8 cellular contexts compared by ENCODE assay signal in genomic region chr1:50333595-50333974, GRCh38.
DNase-seq lines count a peak whose midpoint lies in the region; ATAC-seq lines count a peak whose summit lies in the region.

No MANE protein-coding gene starts in this region.

- peaks cover 12 to 13% of the 10 kb centered on the region in 2 donors for H3K27me3 ChIP-seq in duodenal mucosa (ENCODE audit: control insufficient read depth in 1 of 2, insufficient read depth in 2 of 2, low read length in 2 of 2)
- H3K27me3 ChIP-seq in mesenchymal stem cell (ENCODE audit: control insufficient read depth in 1 of 2, insufficient read depth in 1 of 2, low read length in 2 of 2): peaks cover 30 to 64% of the 10 kb centered on the region in 2 experiments

- no peak overlapping the region for H2BK12ac ChIP-seq in mesenchymal stem cell (ENCODE audit: low read length in 2 of 2)

- peak overlapping the region in 1 of 2 donors; percentile 28 for H3K9ac ChIP-seq in duodenal mucosa (ENCODE audit: low read depth in 1 of 2, low read length in 2 of 2)
- H3K9ac ChIP-seq in mesenchymal stem cell (ENCODE audit: low read length): peak overlapping the region; percentile 62

- no peak overlapping the region for H4K8ac ChIP-seq in mesenchymal stem cell (ENCODE audit: low read length)

- H3K18ac ChIP-seq in mesenchymal stem cell (ENCODE audit: low read depth in 1 of 2, low read length in 2 of 2): no peak overlapping the region

- peak; percentile 77 for ATAC-seq in GM21515 (IDR thresholded peaks at IDR 0.05; ENCODE audit: unreplicated experiment)

- no peak overlapping the region for H3K27ac ChIP-seq in duodenal mucosa (ENCODE audit: low read depth, low read length)
- H3K27ac ChIP-seq in mesenchymal stem cell (ENCODE audit: low read length, poor library complexity, severe bottlenecking): no peak overlapping the region

- H2AFZ ChIP-seq in mesenchymal stem cell (ENCODE audit: low read depth, low read length): no peak overlapping the region

- H3K9me3 ChIP-seq in duodenal mucosa (ENCODE audit: control insufficient read depth in 1 of 2, low read length in 2 of 2): no peaks in the 10 kb centered on the region
- no peaks in the 10 kb centered on the region for H3K9me3 ChIP-seq in mesenchymal stem cell (ENCODE audit: control insufficient read depth, low read length)

- H3K4me3 ChIP-seq in duodenal mucosa (ENCODE audit: low read depth in 1 of 2, low read length in 2 of 2): peak overlapping the region; percentile 72 to 78
- H3K4me3 ChIP-seq in mesenchymal stem cell (ENCODE audit: insufficient read depth in 1 of 2, low read depth in 1 of 2, low read length in 2 of 2): peak overlapping the region in 1 of 2 experiments; percentile 80

- DNase-seq in Daoy (ENCODE audit: low read depth) (peak; percentile 71), HuH-7 (ENCODE audit: low spot score) (peak; percentile 68), mesenchymal stem cell (peak; percentile 24), NCI-H82 treated with DMSO at 0.1 percent for 48 hours (lab: John Stamatoyannopoulos, UW; ENCODE audit: unreplicated experiment) (no peak)
- DNase-seq in activated CD4-positive, alpha-beta T cell treated with anti-CD3 and anti-CD28 coated beads for 48 hours: peak; percentile 72
- peak; percentile 42 to 43 for DNase-seq in stimulated activated CD8-positive, alpha-beta memory T cell treated with anti-CD3 and anti-CD28 coated beads, Interleukin-2, amount 100 ng/mL, for 48 hours (ENCODE audit: low read depth in 2 of 2)

- no peak overlapping the region for H2AK5ac ChIP-seq in mesenchymal stem cell (ENCODE audit: low read length, severe bottlenecking)

- no peak overlapping the region for H3K4ac ChIP-seq in mesenchymal stem cell (ENCODE audit: low read depth in 1 of 2, low read length in 2 of 2)

- H3K79me1 ChIP-seq in mesenchymal stem cell (replicated peaks; ENCODE audit: low read length, poor library complexity, severe bottlenecking): no peaks in the 10 kb centered on the region

- no peak overlapping the region for H4K91ac ChIP-seq in mesenchymal stem cell (ENCODE audit: low read length)

- H3K14ac ChIP-seq in mesenchymal stem cell (ENCODE audit: low read length in 2 of 2): peak overlapping the region in 1 of 2 experiments; percentile 83

- H3K4me1 ChIP-seq in duodenal mucosa (ENCODE audit: control insufficient read depth in 1 of 2, insufficient read depth in 2 of 2, low read length in 2 of 2): peaks cover 10 to 18% of the 10 kb centered on the region in 2 donors
- H3K4me1 ChIP-seq in mesenchymal stem cell (ENCODE audit: control insufficient read depth, insufficient read depth, low read depth, low read length): peaks cover 11% of the 10 kb centered on the region

- H3K23ac ChIP-seq in mesenchymal stem cell (ENCODE audit: low read length in 2 of 2): peak overlapping the region in 1 of 2 experiments; percentile 60

- 3% methylated on average over 37 of the region's 37 CpGs for WGBS in mesenchymal stem cell

- no peak overlapping the region for H2BK5ac ChIP-seq in mesenchymal stem cell (ENCODE audit: low read depth, low read length, poor library complexity, severe bottlenecking)

- H2BK15ac ChIP-seq in mesenchymal stem cell (ENCODE audit: low read depth, poor library complexity, severe bottlenecking): no peak overlapping the region

- no peak overlapping the region for H2BK120ac ChIP-seq in mesenchymal stem cell (ENCODE audit: low read depth, low read length)

- H3K4me2 ChIP-seq in mesenchymal stem cell (ENCODE audit: low read length, poor library complexity, severe bottlenecking): peak overlapping the region; percentile 56

- no peaks in the 10 kb centered on the region for H3K36me3 ChIP-seq in duodenal mucosa (ENCODE audit: control insufficient read depth in 1 of 2, insufficient read depth in 2 of 2, low read length in 2 of 2)
- no peaks in the 10 kb centered on the region for H3K36me3 ChIP-seq in mesenchymal stem cell (ENCODE audit: control insufficient read depth in 1 of 2, insufficient read depth in 2 of 2, low read depth in 1 of 2, low read length in 2 of 2)
